ENCODE assay signal across 8 cellular contexts in genomic region chr12:12975322-12976077, GRCh38. TPM values are rescaled to one million over a fixed set of nuclear protein-coding genes. Genes with fewer than 3 reads are reported as not detected.
DNase-seq lines count a peak whose midpoint lies in the region; ATAC-seq, FAIRE-seq and TF ChIP-seq lines count a peak whose summit lies in the region.

No MANE protein-coding gene starts in this region.

- H3K27ac ChIP-seq in endothelial cell of umbilical vein (ENCODE audit: insufficient read depth, low read depth, low read length): peak overlapping the region; percentile 49

- H3K4me3 ChIP-seq in endothelial cell of umbilical vein (replicated peaks in 1 of 3; ENCODE audit: insufficient read depth in 1 of 3, low read depth in 1 of 3, low read length in 3 of 3): no peak overlapping the region

- no peak for ATAC-seq in GM21786 (IDR thresholded peaks at IDR 0.05; ENCODE audit: unreplicated experiment)
- ATAC-seq in HG03175 (IDR thresholded peaks at IDR 0.05; ENCODE audit: unreplicated experiment): no peak
- ATAC-seq in GM18873 (IDR thresholded peaks at IDR 0.05; ENCODE audit: low FRiP score, unreplicated experiment): no peak

- no TSS peak for BruUV-seq in endothelial cell of umbilical vein (replicated peaks; lab: Mats Ljungman, UMichigan)

- peaks cover 17% of the 10 kb centered on the region for H3K9me3 Mint-ChIP-seq in osteocyte (ENCODE audit: unreplicated experiment)

- POLR2A ChIA-PET in endothelial cell of umbilical vein (lab: Charles Lee): no interaction called here

- H3K36me3 Mint-ChIP-seq in osteocyte (ENCODE audit: unreplicated experiment): peaks cover 39% of the 10 kb centered on the region

- DNase-seq in NCI-H2171 treated with DMSO at 0.1 percent for 48 hours (lab: John Stamatoyannopoulos, UW) (peak; percentile 2), NCI-H2171 (lab: John Stamatoyannopoulos, UW) (no peak), NOMO-1 (lab: John Stamatoyannopoulos, UW; ENCODE audit: unreplicated experiment in 2 of 2) (peak; percentile 12 to 18), endothelial cell of umbilical vein (ENCODE audit: low read depth, low spot score) (peak; percentile 69), osteocyte (ENCODE audit: extremely low spot score, unreplicated experiment) (no peak)

- peaks cover 0 to 4% of the 10 kb centered on the region in 2 experiments for H3K36me3 ChIP-seq in endothelial cell of umbilical vein (ENCODE audit: control insufficient read depth in 2 of 2, extremely low read depth in 1 of 2, insufficient read depth in 2 of 2, low read length in 2 of 2)

- H3K79me2 ChIP-seq in endothelial cell of umbilical vein (ENCODE audit: control insufficient read depth, insufficient read depth, low read length): no peaks in the 10 kb centered on the region

- CTCF ChIA-PET in endothelial cell of umbilical vein (lab: Charles Lee): interaction anchor here (0.6 to 3.6 kb wide), 26 partner anchors 7 to 532 kb away, joined by 3 to 40 read pairs (median 4); no protein-coding TSS in a partner anchor

- peak; percentile 58 for FAIRE-seq in endothelial cell of umbilical vein (lab: Jason Lieb, UNC)

- peaks cover 18% of the 10 kb centered on the region for H3K4me1 Mint-ChIP-seq in osteocyte (ENCODE audit: unreplicated experiment)

- peak; percentile 55 to 61 for TF ChIP-seq CTCF in endothelial cell of umbilical vein (IDR thresholded peaks at IDR 0.05; ENCODE audit: extremely low read depth in 1 of 2, insufficient read depth in 1 of 2, low read depth in 1 of 2, low read length in 2 of 2)
- TF ChIP-seq CTCF in osteocyte (IDR thresholded peaks at IDR 0.05): peak; percentile 62

- no peak overlapping the region for H2AFZ ChIP-seq in endothelial cell of umbilical vein (ENCODE audit: low read depth, low read length)

- peaks cover 37% of the 10 kb centered on the region for H3K4me1 ChIP-seq in endothelial cell of umbilical vein (ENCODE audit: control insufficient read depth, extremely low read depth, insufficient read depth, low read length)

- H3K27me3 ChIP-seq in endothelial cell of umbilical vein (ENCODE audit: control insufficient read depth in 2 of 2, insufficient read depth in 2 of 2, low read length in 2 of 2): no peaks in the 10 kb centered on the region

- TF ChIP-seq POLR2A in endothelial cell of umbilical vein (IDR thresholded peaks at IDR 0.05; ENCODE audit: low read depth, low read length): no peak

- H3K27me3 Mint-ChIP-seq in osteocyte (ENCODE audit: unreplicated experiment): no peaks in the 10 kb centered on the region

- peak overlapping the region; percentile 86 for H3K27ac Mint-ChIP-seq in osteocyte (ENCODE audit: unreplicated experiment)

- dilution Hi-C loops in endothelial cell of umbilical vein (cut with MboI; ENCODE audit: extremely low pct_ligation_motif_present, low sequenced_read_pairs): no loop called here

- no peaks in the 10 kb centered on the region for H3K9me1 ChIP-seq in endothelial cell of umbilical vein (replicated peaks; ENCODE audit: control insufficient read depth, extremely low read depth, insufficient read depth, low read length)

- no peak overlapping the region for H3K4me3 Mint-ChIP-seq in osteocyte (ENCODE audit: unreplicated experiment)

- H3K9me3 ChIP-seq in endothelial cell of umbilical vein (replicated peaks; ENCODE audit: control insufficient read depth, insufficient read depth, low read length): no peaks in the 10 kb centered on the region

- intact Hi-C loops in endothelial cell of umbilical vein (cut with micrococcal nuclease): loop anchor here (1.0 kb wide), 2 partner anchors 59 to 138 kb away; no protein-coding TSS in a partner anchor

- H3K4me2 ChIP-seq in endothelial cell of umbilical vein (ENCODE audit: insufficient read depth, low read length): peak overlapping the region; percentile 7

- no peaks in the 10 kb centered on the region for H4K20me1 ChIP-seq in endothelial cell of umbilical vein (replicated peaks; ENCODE audit: control insufficient read depth, extremely low read depth, insufficient read depth, low read length)

- no peak overlapping the region for H3K9ac ChIP-seq in endothelial cell of umbilical vein (replicated peaks; ENCODE audit: extremely low read depth, insufficient read depth, low read length)

TF ChIP-seq in endothelial cell of umbilical vein, 7 proteins besides CTCF, POLR2A, EP300 and RAD21:
- TF ChIP-seq GATA2 (IDR thresholded peaks at IDR 0.05; ENCODE audit: insufficient read depth, insufficient read length, low read depth, low read length) (no peak), MYC (IDR thresholded peaks at IDR 0.05; ENCODE audit: low read depth, low read length) (no peak), MAX (IDR thresholded peaks at IDR 0.05; ENCODE audit: insufficient read depth, insufficient read length) (no peak), EZH2 (IDR thresholded peaks at IDR 0.05; ENCODE audit: borderline replicate concordance, low read depth, low read length, severe bottlenecking) (no peak), JUN (IDR thresholded peaks at IDR 0.05; ENCODE audit: borderline replicate concordance, insufficient read depth, insufficient read length, low read depth) (no peak), POLR2AphosphoS5 (IDR thresholded peaks at IDR 0.05; ENCODE audit: insufficient read depth, low read depth, low read length) (no peak), FOS (IDR thresholded peaks at IDR 0.05; ENCODE audit: borderline replicate concordance, insufficient read depth, low read length) (no peak)

RNA-seq across cellular contexts. Expression of gene GPRC5D, which starts 23.5 kb away (rescaled TPM):
- total RNA-seq in endothelial cell of umbilical vein (not detected in 2 replicates), osteocyte (not detected in 2 replicates)
- not detected in 2 replicates for polyA plus RNA-seq in endothelial cell of umbilical vein
- not detected in 2 replicates for polyA plus RNA-seq in endothelial cell of umbilical vein (2011; cell fraction: cytosol; rRNA removed)
- 0.41 TPM in 1 of 2 replicates, not detected in the other for polyA plus RNA-seq in endothelial cell of umbilical vein (2011; cell fraction: nucleus; rRNA removed)
- polyA plus RNA-seq in endothelial cell of umbilical vein (2012): 0.56 and 0.74 TPM in 2 replicates
- not detected in 2 replicates for polyA minus RNA-seq in endothelial cell of umbilical vein
- polyA minus RNA-seq in endothelial cell of umbilical vein (2011; cell fraction: cytosol; rRNA and poly(A)+ RNA removed): not detected
- not detected in 2 replicates for polyA minus RNA-seq in endothelial cell of umbilical vein (2011; cell fraction: nucleus; rRNA and poly(A)+ RNA removed)

RNA-seq across cellular contexts. Expression of gene HEBP1, which starts 24.6 kb away (rescaled TPM):
- total RNA-seq in endothelial cell of umbilical vein (44.8 and 59.5 TPM in 2 replicates), osteocyte (54.8 and 56.7 TPM in 2 replicates)
- polyA plus RNA-seq in endothelial cell of umbilical vein: 16.9 and 23.1 TPM in 2 replicates
- 33.7 and 38.1 TPM in 2 replicates for polyA plus RNA-seq in endothelial cell of umbilical vein (2011; cell fraction: cytosol; rRNA removed)
- 14.0 and 16.4 TPM in 2 replicates for polyA plus RNA-seq in endothelial cell of umbilical vein (2011; cell fraction: nucleus; rRNA removed)
- 41.3 and 50.1 TPM in 2 replicates for polyA plus RNA-seq in endothelial cell of umbilical vein (2012)
- polyA minus RNA-seq in endothelial cell of umbilical vein: 17.8 and 24.4 TPM in 2 replicates
- polyA minus RNA-seq in endothelial cell of umbilical vein (2011; cell fraction: cytosol; rRNA and poly(A)+ RNA removed): 20.8 TPM
- polyA minus RNA-seq in endothelial cell of umbilical vein (2011; cell fraction: nucleus; rRNA and poly(A)+ RNA removed): 5.0 and 5.2 TPM in 2 replicates

Comparison
In these comparisons a context has a peak if more than half of its experiments do, and no peak if none do; other contexts are left out.
1. DNase-seq: peak in NCI-H2171 treated with DMSO at 0.1 percent for 48 hours (single experiment), NOMO-1 (2 of 2) and endothelial cell of umbilical vein (single experiment); none in NCI-H2171 (single experiment) and osteocyte (single experiment).